Comparison of ENCODE assay signal across 1 cellular context in the genomic region with DNA sequence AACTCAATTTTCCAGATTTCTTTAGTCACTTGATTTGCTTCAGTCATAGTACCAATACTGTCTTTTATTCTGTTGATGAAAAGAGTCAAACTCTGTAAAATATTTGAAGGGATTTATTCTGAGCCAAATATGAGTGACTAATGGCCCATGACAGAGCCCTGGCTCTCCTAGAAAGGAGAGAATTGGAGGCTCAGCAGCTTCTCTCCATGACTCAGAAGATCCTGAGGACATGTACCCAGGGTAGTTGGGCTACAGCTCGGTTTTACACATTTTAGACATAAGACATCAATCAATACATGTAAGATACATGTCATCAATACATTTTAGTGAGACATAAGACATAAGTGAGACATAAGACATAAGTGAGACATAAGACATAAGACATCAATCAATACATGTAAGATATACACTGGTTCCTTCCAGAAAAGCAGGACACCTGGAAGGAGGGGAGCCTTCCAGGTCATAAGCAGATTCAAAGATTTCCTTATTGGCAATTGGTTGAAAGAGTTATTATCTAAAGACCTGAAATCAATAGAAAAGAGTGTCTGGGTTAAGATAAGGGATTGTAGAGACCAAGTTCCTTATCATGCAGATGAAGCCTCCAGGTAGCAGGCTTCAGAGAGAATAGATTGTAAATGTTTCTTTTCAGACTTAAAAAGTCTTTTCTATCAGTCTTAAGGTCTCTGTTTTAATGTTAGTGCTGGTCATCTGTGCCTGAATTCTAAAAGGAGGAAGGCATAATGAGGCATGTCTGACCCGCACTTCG.
TF ChIP-seq lines count a peak whose summit lies in the region.

No MANE protein-coding gene starts in this region.

TF ChIP-seq in WTC11, 78 proteins besides CTCF, POLR2A, EP300 and RAD21 (continued from another document):
- TF ChIP-seq ZNF512 (CRISPR knock-in tag; IDR thresholded peaks at IDR 0.05; ENCODE audit: borderline replicate concordance) (no peak), E2F1 (CRISPR knock-in tag; IDR thresholded peaks at IDR 0.05) (no peak), SMAD3 (CRISPR knock-in tag; IDR thresholded peaks at IDR 0.05; ENCODE audit: borderline replicate concordance) (no peak), ZNF232 (CRISPR knock-in tag; IDR thresholded peaks at IDR 0.05) (no peak), TCF7 (CRISPR knock-in tag; IDR thresholded peaks at IDR 0.05; ENCODE audit: low read depth) (no peak), FOXP1 (CRISPR knock-in tag; IDR thresholded peaks at IDR 0.05; ENCODE audit: borderline replicate concordance) (no peak), CDX4 (CRISPR knock-in tag; IDR thresholded peaks at IDR 0.05; ENCODE audit: borderline replicate concordance) (no peak), ZNF121 (CRISPR knock-in tag; IDR thresholded peaks at IDR 0.05) (no peak), MXD4 (CRISPR knock-in tag; IDR thresholded peaks at IDR 0.05; ENCODE audit: borderline replicate concordance) (no peak), ZNF317 (CRISPR knock-in tag; IDR thresholded peaks at IDR 0.05; ENCODE audit: borderline replicate concordance, low read depth) (no peak), FOXK1 (CRISPR knock-in tag; IDR thresholded peaks at IDR 0.05) (no peak), ETV6 (CRISPR knock-in tag; IDR thresholded peaks at IDR 0.05) (no peak), TP53 (CRISPR knock-in tag; IDR thresholded peaks at IDR 0.05) (no peak), ESRRA (CRISPR knock-in tag; IDR thresholded peaks at IDR 0.05; ENCODE audit: borderline replicate concordance) (no peak), GABPB1 (CRISPR knock-in tag; IDR thresholded peaks at IDR 0.05) (no peak), PREB (CRISPR knock-in tag; IDR thresholded peaks at IDR 0.05; ENCODE audit: borderline replicate concordance) (no peak)
- TF ChIP-seq, protein P1, sequence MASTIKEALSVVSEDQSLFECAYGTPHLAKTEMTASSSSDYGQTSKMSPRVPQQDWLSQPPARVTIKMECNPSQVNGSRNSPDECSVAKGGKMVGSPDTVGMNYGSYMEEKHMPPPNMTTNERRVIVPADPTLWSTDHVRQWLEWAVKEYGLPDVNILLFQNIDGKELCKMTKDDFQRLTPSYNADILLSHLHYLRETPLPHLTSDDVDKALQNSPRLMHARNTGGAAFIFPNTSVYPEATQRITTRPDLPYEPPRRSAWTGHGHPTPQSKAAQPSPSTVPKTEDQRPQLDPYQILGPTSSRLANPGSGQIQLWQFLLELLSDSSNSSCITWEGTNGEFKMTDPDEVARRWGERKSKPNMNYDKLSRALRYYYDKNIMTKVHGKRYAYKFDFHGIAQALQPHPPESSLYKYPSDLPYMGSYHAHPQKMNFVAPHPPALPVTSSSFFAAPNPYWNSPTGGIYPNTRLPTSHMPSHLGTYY (CRISPR knock-in tag; IDR thresholded peaks at IDR 0.05): no peak
